Comparison of ENCODE assay signal across 8 cellular contexts in the genomic region with DNA sequence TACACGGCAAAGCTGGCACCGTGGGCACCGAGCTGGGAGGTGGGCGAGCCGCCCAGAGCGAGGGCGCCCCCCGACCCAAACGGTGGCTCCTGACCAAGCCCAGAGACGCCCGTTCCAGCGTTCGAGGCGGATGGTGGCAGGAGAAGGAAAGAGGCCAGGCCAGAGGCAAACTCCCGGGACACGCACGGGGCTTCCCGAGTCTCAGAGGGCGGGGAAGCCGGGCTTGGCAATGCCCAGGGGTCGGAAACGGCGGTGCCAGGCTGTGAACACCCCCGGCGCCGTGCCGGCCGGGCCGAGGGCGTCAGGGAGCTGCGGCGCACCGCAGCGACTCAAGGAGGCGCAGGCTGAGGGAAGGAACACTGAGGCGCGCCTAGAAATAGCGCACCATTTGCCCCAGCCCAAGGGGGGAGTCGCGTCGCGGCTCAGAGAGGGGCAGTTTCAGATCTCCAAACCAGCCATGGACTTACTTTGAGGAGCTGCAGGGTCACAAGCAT. TPM values are rescaled to one million over a fixed set of nuclear protein-coding genes. Genes with fewer than 3 reads are reported as not detected.
DNase-seq lines count a peak whose midpoint lies in the region; ATAC-seq and TF ChIP-seq lines count a peak whose summit lies in the region.

No MANE protein-coding gene starts in this region.

- H4K20me1 ChIP-seq in HCT116 (ENCODE audit: insufficient read depth) = peaks cover 33% of the 10 kb centered on the region; the same call in 1 of the 2 replicates

- H2AFZ ChIP-seq in HCT116 (ENCODE audit: low read depth, low read length, poor library complexity, severe bottlenecking) = no peak overlapping the region

- peak overlapping the region; percentile 80 for H3K9ac ChIP-seq in HCT116 (ENCODE audit: low read length)

- peak overlapping the region; percentile 89 for H3K4me2 ChIP-seq in HCT116 (ENCODE audit: low read length)

- no peak for TF ChIP-seq RAD21 in HCT116 (IDR thresholded peaks at IDR 0.05; ENCODE audit: low read depth)

- H3K4me1 ChIP-seq in HCT116 (ENCODE audit: control insufficient read depth in 1 of 2, insufficient read depth in 2 of 2, low read length in 2 of 2) = peaks cover 63 to 74% of the 10 kb centered on the region in 2 experiments

- H3K27ac ChIP-seq in HCT116 (ENCODE audit: low read depth, low read length) = peak overlapping the region; percentile 98

- no peaks in the 10 kb centered on the region for H3K9me2 ChIP-seq in HCT116 (ENCODE audit: insufficient read depth)

- BruUV-seq in HCT116 (replicated peaks; lab: Mats Ljungman, UMichigan) = no TSS peak

- H3K4me3 ChIP-seq in HCT116 (replicated peaks in 1 of 2; ENCODE audit: low read depth in 1 of 2, low read length in 2 of 2) (peak overlapping the region; percentile 78 to 98), cardiac fibroblast (replicated peaks in 1 of 2; ENCODE audit: low read depth in 2 of 2, low read length in 2 of 2) (peak overlapping the region; percentile 91 to 95)

- H3K27me3 Mint-ChIP-seq in type B pancreatic cell = peaks cover 23% of the 10 kb centered on the region

- peaks cover 4 to 14% of the 10 kb centered on the region in 2 experiments; a peak in 2 of 4 replicates for H3K36me3 ChIP-seq in HCT116 (ENCODE audit: control insufficient read depth in 1 of 2, insufficient read depth in 2 of 2, low read length in 2 of 2)

- H3K9me3 ChIP-seq in HCT116 (ENCODE audit: control insufficient read depth in 1 of 2, insufficient read depth in 1 of 2, low read depth in 1 of 2, low read length in 2 of 2) = no peaks in the 10 kb centered on the region

- peak; percentile 5 for ATAC-seq in HCT116

- intact Hi-C loops in HCT116 (cut with micrococcal nuclease) = loop anchor here (2.0 kb wide), 1 partner anchor 32 kb away; no protein-coding TSS in a partner anchor

- POLR2A ChIA-PET in HCT116 (lab: Charles Lee) = interaction anchor here (0.8 to 8.4 kb wide), 8 partner anchors 9 to 179 kb away, joined by 3 to 199 read pairs (median 5); no protein-coding TSS in a partner anchor

- no peak for TF ChIP-seq POLR2A in HCT116 (IDR thresholded peaks at IDR 0.05; ENCODE audit: borderline replicate concordance, extremely low read depth, insufficient read depth, insufficient read length)

- no peaks in the 10 kb centered on the region for H3K9me3 Mint-ChIP-seq in type B pancreatic cell

- peak overlapping the region; percentile 94 for H3K27ac Mint-ChIP-seq in type B pancreatic cell

- peaks cover 96% of the 10 kb centered on the region for H3K79me2 ChIP-seq in HCT116 (ENCODE audit: insufficient read depth, low read length)

- TF ChIP-seq CTCF in HCT116 (IDR thresholded peaks at IDR 0.05 in 2 of 3, conservative IDR thresholded peaks at IDR 0.05 in 1 of 3; ENCODE audit: borderline replicate concordance in 1 of 3, insufficient read depth in 1 of 3, low read depth in 2 of 3, low read length in 2 of 3) (0 out of 6 replicates have a peak, but pooled peaks of 1 of the 3 experiments have one; percentile 6), cardiac fibroblast (IDR thresholded peaks at IDR 0.05; ENCODE audit: low read depth, low read length) (peak; percentile 5), type B pancreatic cell (conservative IDR thresholded peaks at IDR 0.05) (peak; percentile 55)

- RAD21 ChIA-PET in HCT116 (lab: Charles Lee; ENCODE audit: low non-redundant PET in 1 of 2, low total read pairs in 2 of 2, uncharacterized antibody in 2 of 2, unreplicated experiment in 2 of 2) = interaction anchor here in 1 of 2 experiments (0.6 to 0.8 kb wide), 2 partner anchors 33 to 109 kb away, joined by 3 read pairs; no protein-coding TSS in a partner anchor

- peaks cover under 1% of the 10 kb centered on the region for H3K36me3 Mint-ChIP-seq in type B pancreatic cell

- peak overlapping the region; percentile 95 for H3K4me3 Mint-ChIP-seq in type B pancreatic cell

- DNase-seq in NOMO-1 (lab: John Stamatoyannopoulos, UW; ENCODE audit: unreplicated experiment in 2 of 2) (peak; percentile 75 to 83), NOMO-1 treated with dmso at 0.1 percent for 144 hours (lab: John Stamatoyannopoulos, UW; ENCODE audit: unreplicated experiment) (no peak), HCT116 (ENCODE audit: low read depth, low spot score) (no peak), NCI-H2227 (lab: John Stamatoyannopoulos, UW; ENCODE audit: unreplicated experiment) (peak; percentile 49), cardiac fibroblast (ENCODE audit: low read depth in 2 of 2) (no peak), lung microvascular endothelial cell (ENCODE audit: low read depth in 2 of 2) (peak; percentile 52 to 73), type B pancreatic cell (ENCODE audit: extremely low spot score, unreplicated experiment) (no peak), ureter (ENCODE audit: low spot score) (no peak)

- peaks cover 56% of the 10 kb centered on the region for H3K4me1 Mint-ChIP-seq in type B pancreatic cell (ENCODE audit: unreplicated experiment)

- H3K27me3 ChIP-seq in HCT116 (ENCODE audit: insufficient read depth, low read length) = no peaks in the 10 kb centered on the region

- CTCF ChIA-PET in HCT116 (lab: Charles Lee) = interaction anchor here (0.6 to 1.6 kb wide), 3 partner anchors 15 to 224 kb away, joined by 3 to 7 read pairs (median 6); no protein-coding TSS in a partner anchor

TF ChIP-seq in HCT116, 20 proteins besides CTCF, POLR2A, EP300 and RAD21:
- no peak for TF ChIP-seq ZFX (IDR thresholded peaks at IDR 0.05)
- no peak for TF ChIP-seq TCF7L2 (IDR thresholded peaks at IDR 0.05; ENCODE audit: borderline replicate concordance, extremely low read depth, insufficient read depth, insufficient read length)
- no peak for TF ChIP-seq ELF1 (IDR thresholded peaks at IDR 0.05; ENCODE audit: borderline replicate concordance, low read depth)
- TF ChIP-seq EZH2phosphoT487 (IDR thresholded peaks at IDR 0.05; ENCODE audit: borderline replicate concordance) = no peak
- TF ChIP-seq MAX (IDR thresholded peaks at IDR 0.05) = no peak
- TF ChIP-seq SIN3A (IDR thresholded peaks at IDR 0.05; ENCODE audit: low read depth) = no peak
- TF ChIP-seq, protein P1, sequence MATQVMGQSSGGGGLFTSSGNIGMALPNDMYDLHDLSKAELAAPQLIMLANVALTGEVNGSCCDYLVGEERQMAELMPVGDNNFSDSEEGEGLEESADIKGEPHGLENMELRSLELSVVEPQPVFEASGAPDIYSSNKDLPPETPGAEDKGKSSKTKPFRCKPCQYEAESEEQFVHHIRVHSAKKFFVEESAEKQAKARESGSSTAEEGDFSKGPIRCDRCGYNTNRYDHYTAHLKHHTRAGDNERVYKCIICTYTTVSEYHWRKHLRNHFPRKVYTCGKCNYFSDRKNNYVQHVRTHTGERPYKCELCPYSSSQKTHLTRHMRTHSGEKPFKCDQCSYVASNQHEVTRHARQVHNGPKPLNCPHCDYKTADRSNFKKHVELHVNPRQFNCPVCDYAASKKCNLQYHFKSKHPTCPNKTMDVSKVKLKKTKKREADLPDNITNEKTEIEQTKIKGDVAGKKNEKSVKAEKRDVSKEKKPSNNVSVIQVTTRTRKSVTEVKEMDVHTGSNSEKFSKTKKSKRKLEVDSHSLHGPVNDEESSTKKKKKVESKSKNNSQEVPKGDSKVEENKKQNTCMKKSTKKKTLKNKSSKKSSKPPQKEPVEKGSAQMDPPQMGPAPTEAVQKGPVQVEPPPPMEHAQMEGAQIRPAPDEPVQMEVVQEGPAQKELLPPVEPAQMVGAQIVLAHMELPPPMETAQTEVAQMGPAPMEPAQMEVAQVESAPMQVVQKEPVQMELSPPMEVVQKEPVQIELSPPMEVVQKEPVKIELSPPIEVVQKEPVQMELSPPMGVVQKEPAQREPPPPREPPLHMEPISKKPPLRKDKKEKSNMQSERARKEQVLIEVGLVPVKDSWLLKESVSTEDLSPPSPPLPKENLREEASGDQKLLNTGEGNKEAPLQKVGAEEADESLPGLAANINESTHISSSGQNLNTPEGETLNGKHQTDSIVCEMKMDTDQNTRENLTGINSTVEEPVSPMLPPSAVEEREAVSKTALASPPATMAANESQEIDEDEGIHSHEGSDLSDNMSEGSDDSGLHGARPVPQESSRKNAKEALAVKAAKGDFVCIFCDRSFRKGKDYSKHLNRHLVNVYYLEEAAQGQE (IDR thresholded peaks at IDR 0.05; ENCODE audit: low read depth) = no peak
- no peak for TF ChIP-seq ATF3 (IDR thresholded peaks at IDR 0.05)
- no peak for TF ChIP-seq SRF (IDR thresholded peaks at IDR 0.05; ENCODE audit: low read depth)
- TF ChIP-seq ZNF274 (IDR thresholded peaks at IDR 0.05; ENCODE audit: low read depth, low read length) = no peak

RNA-seq across cellular contexts. Expression of gene SPRY4, which starts 0.4 kb away (rescaled TPM):
- total RNA-seq in HCT116 (2021; ENCODE audit: unreplicated experiment) (112 TPM), lung microvascular endothelial cell (2.6 and 3.7 TPM in 2 replicates), type B pancreatic cell (ENCODE audit: low replicate concordance) (16.1 and 20.7 TPM in 2 replicates), ureter (16.7 TPM)
- polyA plus RNA-seq in HCT116 (2012) = 67.3 and 75.5 TPM in 2 replicates

Comparison
In these comparisons a context has a peak if more than half of its experiments do, and no peak if none do; other contexts are left out.
1. DNase-seq: peak in NOMO-1 (2 of 2), NCI-H2227 (single experiment) and lung microvascular endothelial cell (2 of 2); none in NOMO-1 treated with dmso at 0.1 percent for 144 hours (single experiment), HCT116 (single experiment), cardiac fibroblast (0 of 2), type B pancreatic cell (single experiment) and ureter (single experiment).